In the genomic region with DNA sequence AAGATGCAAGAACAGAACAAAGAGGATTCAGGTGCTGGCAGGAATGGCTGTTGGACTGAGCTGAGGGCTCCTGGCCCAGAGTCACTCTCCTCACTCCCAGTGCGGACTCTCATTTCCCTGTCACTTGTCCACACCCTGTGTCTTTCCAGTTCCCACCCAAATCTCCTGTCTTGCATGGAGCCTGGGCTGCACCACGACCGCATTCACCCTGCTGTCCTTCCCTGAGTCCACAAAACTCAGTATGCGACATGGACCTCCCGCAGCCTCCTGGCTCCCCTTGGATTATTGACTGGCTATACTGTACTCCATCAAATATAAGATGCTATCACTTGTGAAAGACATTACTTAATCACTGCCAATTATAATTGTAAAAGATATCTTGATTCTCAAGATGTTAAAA, we compare ENCODE assay signal across 16 cellular contexts. TPM values are rescaled to one million over a fixed set of nuclear protein-coding genes. Genes with fewer than 3 reads are reported as not detected.
DNase-seq lines count a peak whose midpoint lies in the region; ATAC-seq, FAIRE-seq and TF ChIP-seq lines count a peak whose summit lies in the region.
"Had no signal": no experiment of that assay in that cellular context is flagged by ENCODE, and none has a peak within 500 bp of the region (broad histone marks: within the 10 kb centered on the region; RNA-seq: fewer than 3 reads in every experiment).

No MANE protein-coding gene starts in this region.

- CTCF ChIA-PET in HEK293T (lab: Yijun Ruan, JAX): no interaction called here

- H3K4me3 Mint-ChIP-seq in GM23338 (peak overlapping the region; percentile 19; the same call in 1 of the 3 replicates), brain (peak overlapping the region in 2 of 5 experiments; percentile 7 to 77), neural progenitor cell (peak overlapping the region; percentile 9)

- H3K36me3 ChIP-seq in BLaER1 (no peaks in the 10 kb centered on the region), GM23338 (ENCODE audit: insufficient read depth) (no peaks in the 10 kb centered on the region), neural progenitor cell (no peaks in the 10 kb centered on the region)
- H3K36me3 ChIP-seq: Peyer's patch had no signal

- no peak for ATAC-seq in GM23338
- ATAC-seq: HCT116, K562 had no signal

- H3K27me3 Mint-ChIP-seq in GM23338 (ENCODE audit: insufficient read depth, low read depth, poor library complexity) (peaks cover 22% of the 10 kb centered on the region), brain (peaks cover 18% of the 10 kb centered on the region), neural progenitor cell (ENCODE audit: insufficient read depth, low read depth) (peaks cover 19% of the 10 kb centered on the region)

- H3K4me1 Mint-ChIP-seq in GM23338 (peaks cover 45% of the 10 kb centered on the region), brain (peaks cover 29% of the 10 kb centered on the region), neural progenitor cell (peaks cover 37% of the 10 kb centered on the region)

- H3K9me3 Mint-ChIP-seq in GM23338 (no peaks in the 10 kb centered on the region; the same call in 2 of the 3 replicates), brain (peaks cover 4 to 16% (median 9%) of the 10 kb centered on the region in 5 experiments), neural progenitor cell (peaks cover 4% of the 10 kb centered on the region)

- H3K36me3 Mint-ChIP-seq in GM23338 (ENCODE audit: low read depth) (peaks cover 4% of the 10 kb centered on the region; the same call in 1 of the 3 replicates), brain (no peaks in the 10 kb centered on the region), neural progenitor cell (peaks cover 2% of the 10 kb centered on the region)

- peaks cover 5% of the 10 kb centered on the region; the same call in 1 of the 2 replicates for H3F3A ChIP-seq in GM23338 (replicated peaks; ENCODE audit: low read depth)
- peaks cover 29% of the 10 kb centered on the region for H3F3A ChIP-seq in neural progenitor cell (ENCODE audit: low read depth)

- peaks cover 14% of the 10 kb centered on the region for H4K20me1 ChIP-seq in BLaER1
- H4K20me1 ChIP-seq in GM23338 (replicated peaks; ENCODE audit: insufficient read depth): peaks cover 8% of the 10 kb centered on the region; the same call in 1 of the 2 replicates
- no peaks in the 10 kb centered on the region for H4K20me1 ChIP-seq in neural progenitor cell (ENCODE audit: low read depth)

- H3K4me2 ChIP-seq in BLaER1 (peak overlapping the region; percentile 83), GM23338 (peak overlapping the region; percentile 48; the same call in 1 of the 2 replicates), neural progenitor cell (no peak overlapping the region)

- no peak overlapping the region for H3K27ac ChIP-seq in BLaER1
- no peak overlapping the region for H3K27ac ChIP-seq in GM23338 (ENCODE audit: low read depth)
- H3K27ac ChIP-seq in neural progenitor cell: no peak overlapping the region
- H3K27ac ChIP-seq: Peyer's patch, SJSA1 had no signal

- H3K27me3 ChIP-seq in BLaER1 (no peaks in the 10 kb centered on the region), GM23338 (ENCODE audit: insufficient read depth) (no peaks in the 10 kb centered on the region), neural progenitor cell (peaks cover 18% of the 10 kb centered on the region)
- H3K27me3 ChIP-seq: Peyer's patch had no signal

- H3K9ac ChIP-seq in BLaER1: no peak overlapping the region
- no peak overlapping the region for H3K9ac ChIP-seq in neural progenitor cell

- no peak overlapping the region for H3K27ac Mint-ChIP-seq in GM23338
- H3K27ac Mint-ChIP-seq in brain: peak overlapping the region in 3 of 5 experiments; percentile 10 to 66 (median 15)
- no peak overlapping the region for H3K27ac Mint-ChIP-seq in neural progenitor cell

- TF ChIP-seq CTCF in GM23338 (conservative IDR thresholded peaks at IDR 0.05; ENCODE audit: low read depth in 2 of 2): no peak
- no peak for TF ChIP-seq CTCF in brain (conservative IDR thresholded peaks at IDR 0.05)
- TF ChIP-seq CTCF in neural progenitor cell (IDR thresholded peaks at IDR 0.05): no peak

- no peak for FAIRE-seq in H54 (lab: Jason Lieb, UNC)
- FAIRE-seq: G401.6, K562 had no signal

- POLR2A ChIA-PET in HEK293T (lab: Yijun Ruan, JAX): no interaction called here

- DNase-seq in GM23338 (ENCODE audit: low spot score) (no peak), neural progenitor cell (ENCODE audit: low spot score) (no peak), HEK293T (ENCODE audit: extremely low spot score) (no peak), H54 (ENCODE audit: insufficient read length, low spot score) (no peak), AG20443 (ENCODE audit: low spot score) (no peak)
- DNase-seq: COR-L47, DMS 273 treated with DMSO at 0.1 percent for 48 hours, MV-4-11, NCI-H1694 treated with DMSO at 0.1 percent for 48 hours, Peyer's patch had no signal

- no peak overlapping the region for H2AFZ ChIP-seq in GM23338
- no peak overlapping the region for H2AFZ ChIP-seq in neural progenitor cell (replicated peaks)

- H3K9me3 ChIP-seq in BLaER1 (no peaks in the 10 kb centered on the region), neural progenitor cell (ENCODE audit: low read depth) (no peaks in the 10 kb centered on the region)
- H3K9me3 ChIP-seq: Peyer's patch had no signal

- H3K4me1 ChIP-seq in BLaER1 (peaks cover 53% of the 10 kb centered on the region), GM23338 (ENCODE audit: insufficient read depth) (peaks cover 34% of the 10 kb centered on the region), neural progenitor cell (peaks cover 13% of the 10 kb centered on the region)

- no peak for TF ChIP-seq POLR2A in H54 (IDR thresholded peaks at IDR 0.05; ENCODE audit: low read depth, low read length)

- H3K4me3 ChIP-seq in BLaER1 (no peak overlapping the region), GM23338 (no peak overlapping the region), neural progenitor cell (no peak overlapping the region)
- H3K4me3 ChIP-seq: K562, Peyer's patch, SJSA1 had no signal

- H3K9me2 ChIP-seq in GM23338 (ENCODE audit: insufficient read depth): no peaks in the 10 kb centered on the region

- H3K79me2 ChIP-seq in GM23338 (replicated peaks; ENCODE audit: insufficient read depth): peaks cover 24% of the 10 kb centered on the region
- peaks cover 22% of the 10 kb centered on the region for H3K79me2 ChIP-seq in neural progenitor cell (ENCODE audit: low read depth)

TF ChIP-seq in GM23338, 12 proteins besides CTCF, POLR2A, EP300 and RAD21 (continues in another document):
- no peak for TF ChIP-seq EZH2phosphoT487 (IDR thresholded peaks at IDR 0.05; ENCODE audit: unreplicated experiment)
- no peak for TF ChIP-seq STAT1 (IDR thresholded peaks at IDR 0.05; ENCODE audit: unreplicated experiment)

TF ChIP-seq in HEK293T, 16 proteins besides CTCF, POLR2A, EP300 and RAD21:
- no peak for TF ChIP-seq BHLHE40 (IDR thresholded peaks at IDR 0.05; ENCODE audit: borderline replicate concordance)
- no peak for TF ChIP-seq TARDBP (IDR thresholded peaks at IDR 0.05)

RNA-seq across cellular contexts. Expression of a gene that starts 2.5 kb away (rescaled TPM):
- total RNA-seq in GM23338 (2014; rRNA removed; shearing (Covaris generic)): 314 and 367 TPM in 2 replicates
- polyA plus RNA-seq in GM23338 (2016; fragmentation: Nextera tagmentation; extraction: Ambion mirVana): 240 and 241 TPM in 2 replicates
- 519 TPM for polyA plus RNA-seq in brain (ENCODE audit: insufficient read depth, low read depth, low replicate concordance)
- 84.6 and 146 TPM in 2 replicates for total RNA-seq in neural progenitor cell (ENCODE audit: low replicate concordance)

Comparison
In these comparisons a context has a peak if more than half of its experiments do, and no peak if none do; other contexts are left out.
1. H3K27ac Mint-ChIP-seq: peak in brain (3 of 5); none in GM23338 (single experiment) and neural progenitor cell (single experiment).